In genomic region chr17:45092932-45093430, GRCh38 we compare ENCODE assay signal across 8 cellular contexts. TPM values are rescaled to one million over a fixed set of nuclear protein-coding genes. Genes with fewer than 3 reads are reported as not detected.
DNase-seq lines count a peak whose midpoint lies in the region; ATAC-seq and TF ChIP-seq lines count a peak whose summit lies in the region.

No MANE protein-coding gene starts in this region.

- H3K4me3 ChIP-seq in right lobe of liver (no peak overlapping the region), thyroid gland (replicated peaks in 1 of 3) (no peak overlapping the region)

- H3K9me3 ChIP-seq in right lobe of liver (no peaks in the 10 kb centered on the region), thyroid gland (no peaks in the 10 kb centered on the region)

- ATAC-seq in right lobe of liver (peak; percentile 84 to 92 (median 88)), HG03565 (IDR thresholded peaks at IDR 0.05; ENCODE audit: unreplicated experiment) (no peak), GM18505 (IDR thresholded peaks at IDR 0.05; ENCODE audit: unreplicated experiment) (no peak)

- peak; percentile 25 for DNase-seq in LoVo (ENCODE audit: low spot score)
- DNase-seq in right lobe of liver, result peak; percentile 76 to 83 (median 77)
- peak; percentile 82 to 90 for DNase-seq in thyroid gland
- no peak for DNase-seq in DMS53 treated with DMSO at 0.1 percent for 48 hours (lab: John Stamatoyannopoulos, UW; ENCODE audit: unreplicated experiment)
- no peak for DNase-seq in DMS53 (lab: John Stamatoyannopoulos, UW)

- no CpG with 5 or more reads among the region's 5 CpGs for WGBS in right lobe of liver (ENCODE audit: insufficient coverage, low coverage, low lambda C conversion rate, missing lambda C conversion rate)
- WGBS in thyroid gland, 2 donors, result 19 to 53% methylated on average over 4 to 5 of the region's 5 CpGs

- no peaks in the 10 kb centered on the region for H3K27me3 ChIP-seq in right lobe of liver
- no peaks in the 10 kb centered on the region for H3K27me3 ChIP-seq in thyroid gland

- H3K36me3 ChIP-seq in right lobe of liver (peaks cover 0 to 64% (median 20%) of the 10 kb centered on the region in 4 donors), thyroid gland (peaks cover 28 to 57% of the 10 kb centered on the region in 2 donors)

- TF ChIP-seq CTCF in right lobe of liver (IDR thresholded peaks at IDR 0.05) (no peak), thyroid gland (IDR thresholded peaks at IDR 0.05) (no peak)

- peaks cover 0 to 48% (median 22%) of the 10 kb centered on the region in 4 donors for H3K4me1 ChIP-seq in right lobe of liver
- H3K4me1 ChIP-seq in thyroid gland, result peaks cover 33 to 48% of the 10 kb centered on the region in 2 donors

- TF ChIP-seq POLR2A in right lobe of liver (IDR thresholded peaks at IDR 0.05) (peak; percentile 59), thyroid gland (IDR thresholded peaks at IDR 0.05) (peak in 1 of 2 donors; percentile 38), GM18505 (IDR thresholded peaks at IDR 0.05; ENCODE audit: borderline replicate concordance, extremely low read depth, insufficient read depth, insufficient read length) (no peak)

- intact Hi-C loops in right lobe of liver (cut with DNase I) (no loop called here), thyroid gland (cut with DNase I) (no loop called here)

- H3K27ac ChIP-seq in cingulate gyrus (ENCODE audit: low read depth, low read length), result peak overlapping the region; percentile 87
- peak overlapping the region; percentile 60 to 83 (median 79) for H3K27ac ChIP-seq in right lobe of liver
- H3K27ac ChIP-seq in thyroid gland, result peak overlapping the region; percentile 45 to 96 (median 81)

RNA-seq across cellular contexts. Expression of gene NMT1, which starts 31.9 kb away (rescaled TPM):
- total RNA-seq in right lobe of liver (10 to 100 TPM; 50.8 to 76.7 (median 72.0) TPM), thyroid gland (10 to 100 TPM; 71.7 to 98.9 (median 85.2) TPM)

RNA-seq across cellular contexts. Expression of gene PLCD3, which starts 39.3 kb away (rescaled TPM):
- total RNA-seq in right lobe of liver, result 10 to 100 TPM in 1 of 6 experiments, 1 to 10 TPM in 5; 2.0 to 26.4 (median 3.0) TPM
- 10 to 100 TPM in 3 of 4 donors, 1 to 10 TPM in 1; 8.6 to 24.8 (median 16.9) TPM for total RNA-seq in thyroid gland

RNA-seq across cellular contexts. Expression of gene DCAKD, which starts 41.5 kb away (rescaled TPM):
- 10 to 100 TPM; 13.2 to 20.6 (median 16.6) TPM for total RNA-seq in right lobe of liver
- total RNA-seq in thyroid gland, result 100 to 1,000 TPM in 1 of 4 donors, 10 to 100 TPM in 3; 53.5 to 102 (median 72.9) TPM

RNA-seq across cellular contexts. Expression of gene ACBD4, which starts 42.5 kb away (rescaled TPM):
- total RNA-seq in right lobe of liver, result 10 to 100 TPM; 24.0 to 78.9 (median 56.9) TPM
- total RNA-seq in thyroid gland, result 10 to 100 TPM; 16.7 to 20.4 (median 17.7) TPM

RNA-seq across cellular contexts. Expression of gene HEXIM1, which starts 55.3 kb away (rescaled TPM):
- total RNA-seq in right lobe of liver (10 to 100 TPM; 14.0 to 27.1 (median 19.6) TPM), thyroid gland (10 to 100 TPM; 15.6 to 33.5 (median 18.4) TPM)

Comparison
In these comparisons a context has a peak if more than half of its experiments do, and no peak if none do; other contexts are left out.
1. DNase-seq: peak in LoVo (single experiment), right lobe of liver (3 of 3) and thyroid gland (2 of 2); none in DMS53 treated with DMSO at 0.1 percent for 48 hours (single experiment) and DMS53 (single experiment).
2. ATAC-seq: peak in right lobe of liver (4 of 4); none in HG03565 (single experiment) and GM18505 (single experiment).
3. Peak in every context shown above with its lines, with median percentiles within 50 percentile points of each other: H3K27ac ChIP-seq.